ENCODE assay signal across 1 cellular context in genomic region chr12:57517187-57517586, GRCh38.
TF ChIP-seq lines count a peak whose summit lies in the region.

No MANE protein-coding gene starts in this region.

TF ChIP-seq in HEK293, 187 proteins besides CTCF, POLR2A, EP300 and RAD21 (continued from another document):
- TF ChIP-seq PRDM10 (tag by site-specific recombination; IDR thresholded peaks at IDR 0.05): peak; percentile 88
